2 cellular contexts compared by ENCODE assay signal in genomic region chr6:159756508-159756907, GRCh38.
A peak's percentile ranks its signal among the peaks of the same experiment; 100 is the strongest.
TF ChIP-seq lines count a peak whose summit lies in the region.

No MANE protein-coding gene starts in this region.

TF ChIP-seq in K562, 482 proteins besides CTCF, POLR2A, EP300 and RAD21:
- no peak for TF ChIP-seq BCOR (IDR thresholded peaks at IDR 0.05)
- no peak for TF ChIP-seq UBTF (IDR thresholded peaks at IDR 0.05; ENCODE audit: borderline replicate concordance in 1 of 2, low read depth in 2 of 2, low read length in 2 of 2)
- TF ChIP-seq SIN3A (IDR thresholded peaks at IDR 0.05; ENCODE audit: borderline replicate concordance in 2 of 2, control insufficient read depth in 1 of 2, low read depth in 2 of 2, low read length in 2 of 2) = 0 out of 4 replicates have a peak, but pooled peaks of 1 of the 2 experiments have one; percentile 43
- peak; percentile 46; the same call in 1 of the 2 replicates for TF ChIP-seq POLR2AphosphoS5 (IDR thresholded peaks at IDR 0.05; ENCODE audit: control insufficient read depth, insufficient read depth, low read depth, low read length)
- TF ChIP-seq BACH1 (tag; IDR thresholded peaks at IDR 0.05) = no peak
TF ChIP-seq in K562: peak in this region for 2.

TF ChIP-seq in HEK293T, 16 proteins besides CTCF, POLR2A, EP300 and RAD21:
- TF ChIP-seq ELF4 (IDR thresholded peaks at IDR 0.05) (no peak), FOXM1 (IDR thresholded peaks at IDR 0.05; ENCODE audit: borderline replicate concordance) (no peak), SP1 (IDR thresholded peaks at IDR 0.05) (no peak), PKNOX1 (IDR thresholded peaks at IDR 0.05) (no peak), CTBP1 (IDR thresholded peaks at IDR 0.05; ENCODE audit: borderline replicate concordance) (no peak), FOXK2 (IDR thresholded peaks at IDR 0.05) (no peak), L3MBTL2 (conservative IDR thresholded peaks at IDR 0.05) (no peak), HDGF (IDR thresholded peaks at IDR 0.05; ENCODE audit: borderline replicate concordance) (no peak), FOXA1 (IDR thresholded peaks at IDR 0.05) (no peak), BHLHE40 (IDR thresholded peaks at IDR 0.05; ENCODE audit: borderline replicate concordance) (no peak), TARDBP (IDR thresholded peaks at IDR 0.05) (no peak), LEF1 (IDR thresholded peaks at IDR 0.05; ENCODE audit: borderline replicate concordance) (no peak), ARNT (IDR thresholded peaks at IDR 0.05) (no peak), NFRKB (IDR thresholded peaks at IDR 0.05) (no peak), SUZ12 (IDR thresholded peaks at IDR 0.05) (no peak), ZNF384 (IDR thresholded peaks at IDR 0.05) (no peak)
